39 cellular contexts compared by ENCODE assay signal in genomic region chr22:19553201-19553600, GRCh38. TPM values are rescaled to one million over a fixed set of nuclear protein-coding genes. Genes with fewer than 3 reads are reported as not detected.
"Had no signal": no experiment of that assay in that cellular context is flagged by ENCODE, and none has a peak within 500 bp of the region (broad histone marks: within the 10 kb centered on the region; RNA-seq: fewer than 3 reads in every experiment).

No MANE protein-coding gene starts in this region.

- H3K27me3 Mint-ChIP-seq: activated naive CD4-positive, alpha-beta T cell treated with anti-CD3 and anti-CD28 coated beads, Interleukin-2, amount 50 U/mL, for 24 hours; activated naive CD8-positive, alpha-beta T cell; activated naive CD8-positive, alpha-beta T cell treated with anti-CD3 and anti-CD28 coated beads for 36 hours; activated T-helper 17 cell treated with anti-CD3 and anti-CD28 coated beads, Interleukin-2, amount 50 U/mL, for 72 hours had no signal

- H3K9me3 ChIP-seq: adrenal gland, ascending aorta, body of pancreas had no signal

- FAIRE-seq: astrocyte, bronchial epithelial cell, colon had no signal

- H3K27ac Mint-ChIP-seq: activated naive CD4-positive, alpha-beta T cell treated with anti-CD3 and anti-CD28 coated beads for 36 hours; activated naive CD4-positive, alpha-beta T cell treated with anti-CD3 and anti-CD28 coated beads, Interleukin-2, amount 10 ng/mL, durations not matched to agents 7 days and 5 days; activated naive CD4-positive, alpha-beta T cell treated with anti-CD3 and anti-CD28 coated beads, Interleukin-2, amount 50 U/mL, for 24 hours; activated naive CD4-positive, alpha-beta T cell treated with anti-CD3 and anti-CD28 coated beads, Interleukin-2, amount 50 U/mL, for 72 hours; activated naive CD8-positive, alpha-beta T cell; activated naive CD8-positive, alpha-beta T cell treated with anti-CD3 and anti-CD28 coated beads for 36 hours; activated naive CD8-positive, alpha-beta T cell treated with anti-CD3 and anti-CD28 coated beads, Interleukin-2, amount 10 ng/mL, durations not matched to agents 7 days and 5 days; activated naive CD8-positive, alpha-beta T cell treated with anti-CD3 and anti-CD28 coated beads, Interleukin-2, amount 50 U/mL, for 24 hours; activated T-cell treated with anti-CD3 and anti-CD28 coated beads, Interleukin-2, amount 50 U/mL, for 72 hours; activated T-helper 1 cell treated with anti-CD3 and anti-CD28 coated beads, Interleukin-12 subunit alpha, Interleukin-12 subunit beta, Interleukin-2, Interleukin-4 antibody, amounts not matched to agents 30 ng/mL and 10 ng/mL and 1 ng/mL, durations not matched to agents 14 hours and 24 hours and 36 hours; activated T-helper 17 cell treated with anti-CD3 and anti-CD28 coated beads, Interleukin-2, amount 50 U/mL, for 72 hours; activated T-helper 2 cell treated with anti-CD3 and anti-CD28 coated beads, Interferon-gamma antibody, Interleukin-2, Interleukin-4, amounts not matched to agents 10 μg/mL and 5 μg/mL and 100 μg/mL, durations not matched to agents 14 hours and 24 hours and 36 hours; brain had no signal

- H3K4me3 Mint-ChIP-seq: activated naive CD4-positive, alpha-beta T cell treated with anti-CD3 and anti-CD28 coated beads for 36 hours; activated naive CD4-positive, alpha-beta T cell treated with anti-CD3 and anti-CD28 coated beads, Interleukin-2, amount 10 ng/mL, durations not matched to agents 7 days and 5 days; activated naive CD4-positive, alpha-beta T cell treated with anti-CD3 and anti-CD28 coated beads, Interleukin-2, amount 50 U/mL, for 24 hours; activated naive CD8-positive, alpha-beta T cell; activated naive CD8-positive, alpha-beta T cell treated with anti-CD3 and anti-CD28 coated beads for 36 hours; activated naive CD8-positive, alpha-beta T cell treated with anti-CD3 and anti-CD28 coated beads, Interleukin-2, amount 10 ng/mL, durations not matched to agents 7 days and 5 days; activated naive CD8-positive, alpha-beta T cell treated with anti-CD3 and anti-CD28 coated beads, Interleukin-2, amount 50 U/mL, for 24 hours; activated T-cell treated with anti-CD3 and anti-CD28 coated beads, Interleukin-2, amount 50 U/mL, for 4 hours; activated T-cell treated with anti-CD3 and anti-CD28 coated beads, Interleukin-2, amount 50 U/mL, for 72 hours; activated T-helper 1 cell treated with anti-CD3 and anti-CD28 coated beads, Interleukin-12 subunit alpha, Interleukin-12 subunit beta, Interleukin-2, Interleukin-4 antibody, amounts not matched to agents 30 ng/mL and 10 ng/mL and 1 ng/mL, durations not matched to agents 14 hours and 24 hours and 36 hours; activated T-helper 17 cell treated with anti-CD3 and anti-CD28 coated beads, Interleukin-2, amount 50 U/mL, for 72 hours; brain; central memory CD8-positive, alpha-beta T cell had no signal

- H3K36me3 Mint-ChIP-seq: activated naive CD4-positive, alpha-beta T cell treated with anti-CD3 and anti-CD28 coated beads, Interleukin-2, amount 10 ng/mL, durations not matched to agents 7 days and 5 days; activated naive CD4-positive, alpha-beta T cell treated with anti-CD3 and anti-CD28 coated beads, Interleukin-2, amount 50 U/mL, for 24 hours; activated naive CD4-positive, alpha-beta T cell treated with anti-CD3 and anti-CD28 coated beads, Interleukin-2, amount 50 U/mL, for 72 hours; activated naive CD8-positive, alpha-beta T cell treated with anti-CD3 and anti-CD28 coated beads for 36 hours; activated naive CD8-positive, alpha-beta T cell treated with anti-CD3 and anti-CD28 coated beads, Interleukin-2, amount 10 ng/mL, durations not matched to agents 7 days and 5 days; brain had no signal

- DNase-seq: activated effector memory CD4-positive, alpha-beta T cell treated with Interleukin-2 at 50 U/mL for 16 hours; activated gamma-delta T cell; activated gamma-delta T cell treated with Interleukin-2 at 50 U/mL for 16 hours; activated naive CD4-positive, alpha-beta T cell; activated naive CD4-positive, alpha-beta T cell treated with anti-CD3 and anti-CD28 coated beads for 36 hours; activated naive CD4-positive, alpha-beta T cell treated with anti-CD3 and anti-CD28 coated beads, Interleukin-2, amount 10 ng/mL, durations not matched to agents 7 days and 5 days; activated naive CD4-positive, alpha-beta T cell treated with anti-CD3 and anti-CD28 coated beads, Interleukin-2, amount 50 U/mL, for 16 hours; activated naive CD4-positive, alpha-beta T cell treated with Interleukin-2 at 50 U/mL for 16 hours; activated naive CD8-positive, alpha-beta T cell treated with anti-CD3 and anti-CD28 coated beads for 36 hours; activated naive CD8-positive, alpha-beta T cell treated with anti-CD3 and anti-CD28 coated beads, Interleukin-2, amount 10 ng/mL, durations not matched to agents 7 days and 5 days; activated naive CD8-positive, alpha-beta T cell treated with anti-CD3 and anti-CD28 coated beads, Interleukin-2, amount 50 U/mL, for 24 hours; activated T-cell treated with anti-CD3 and anti-CD28 coated beads, Interleukin-2, amount 50 U/mL, for 4 hours; activated T-cell treated with anti-CD3 and anti-CD28 coated beads, Interleukin-2, amount 50 U/mL, for 48 hours; activated T-cell treated with anti-CD3 and anti-CD28 coated beads, Interleukin-2, amount 50 U/mL, for 72 hours; adrenal gland; amniotic stem cell; amygdala; anterior cingulate cortex; aorta; body of pancreas; brain microvascular endothelial cell; caudate nucleus; central memory CD4-positive, alpha-beta T cell; cerebellar nuclear complex had no signal

- H3K9me3 Mint-ChIP-seq: activated naive CD4-positive, alpha-beta T cell treated with anti-CD3 and anti-CD28 coated beads, Interleukin-2, amount 10 ng/mL, durations not matched to agents 7 days and 5 days; activated naive CD4-positive, alpha-beta T cell treated with anti-CD3 and anti-CD28 coated beads, Interleukin-2, amount 50 U/mL, for 24 hours; activated naive CD4-positive, alpha-beta T cell treated with anti-CD3 and anti-CD28 coated beads, Interleukin-2, amount 50 U/mL, for 72 hours; activated naive CD8-positive, alpha-beta T cell treated with anti-CD3 and anti-CD28 coated beads for 36 hours; activated naive CD8-positive, alpha-beta T cell treated with anti-CD3 and anti-CD28 coated beads, Interleukin-2, amount 50 U/mL, for 24 hours; activated T-cell treated with anti-CD3 and anti-CD28 coated beads, Interleukin-2, amount 50 U/mL, for 4 hours; activated T-helper 1 cell treated with anti-CD3 and anti-CD28 coated beads, Interleukin-12 subunit alpha, Interleukin-12 subunit beta, Interleukin-2, Interleukin-4 antibody, amounts not matched to agents 30 ng/mL and 10 ng/mL and 1 ng/mL, durations not matched to agents 14 hours and 24 hours and 36 hours; activated T-helper 17 cell treated with anti-CD3 and anti-CD28 coated beads, Interleukin-2, amount 50 U/mL, for 72 hours; central memory CD8-positive, alpha-beta T cell had no signal

- H3K27me3 ChIP-seq: adrenal gland, ascending aorta, body of pancreas, brain microvascular endothelial cell, breast epithelium, cardiac muscle cell had no signal

- H3K4me1 ChIP-seq: adrenal gland, ascending aorta, body of pancreas, breast epithelium had no signal

- ATAC-seq: activated naive CD4-positive, alpha-beta T cell treated with anti-CD3 and anti-CD28 coated beads, Interleukin-2, amount 50 U/mL, for 72 hours; activated naive CD8-positive, alpha-beta T cell treated with anti-CD3 and anti-CD28 coated beads, Interleukin-2, amount 50 U/mL, for 24 hours; activated T-cell treated with anti-CD3 and anti-CD28 coated beads, Interleukin-2, amount 50 U/mL, for 4 hours; activated T-cell treated with anti-CD3 and anti-CD28 coated beads, Interleukin-2, amount 50 U/mL, for 72 hours; activated T-helper 17 cell treated with anti-CD3 and anti-CD28 coated beads, Interleukin-2, amount 50 U/mL, for 72 hours; body of pancreas had no signal

- H3K4me1 Mint-ChIP-seq: activated naive CD4-positive, alpha-beta T cell treated with anti-CD3 and anti-CD28 coated beads, Interleukin-2, amount 10 ng/mL, durations not matched to agents 7 days and 5 days; activated naive CD4-positive, alpha-beta T cell treated with anti-CD3 and anti-CD28 coated beads, Interleukin-2, amount 50 U/mL, for 24 hours; activated naive CD8-positive, alpha-beta T cell treated with anti-CD3 and anti-CD28 coated beads for 36 hours; activated naive CD8-positive, alpha-beta T cell treated with anti-CD3 and anti-CD28 coated beads, Interleukin-2, amount 10 ng/mL, durations not matched to agents 7 days and 5 days; activated naive CD8-positive, alpha-beta T cell treated with anti-CD3 and anti-CD28 coated beads, Interleukin-2, amount 50 U/mL, for 24 hours; activated T-helper 17 cell treated with anti-CD3 and anti-CD28 coated beads, Interleukin-2, amount 50 U/mL, for 72 hours; brain; central memory CD8-positive, alpha-beta T cell had no signal

- H3K27ac ChIP-seq: adrenal gland, ascending aorta, body of pancreas, brain microvascular endothelial cell, breast epithelium, cardiac muscle cell had no signal

- H3K36me3 ChIP-seq: adrenal gland, ascending aorta, brain microvascular endothelial cell, breast epithelium, cardiac muscle cell had no signal

- H3K4me3 ChIP-seq: adrenal gland, ascending aorta, body of pancreas, breast epithelium, cardiac muscle cell had no signal

RNA-seq across cellular contexts. Expression of gene CLDN5, which starts 29.0 kb away (rescaled TPM):
- total RNA-seq: activated naive CD4-positive, alpha-beta T cell treated with anti-CD3 and anti-CD28 coated beads, Interleukin-2, amount 50 U/mL, for 72 hours; activated naive CD8-positive, alpha-beta T cell treated with anti-CD3 and anti-CD28 coated beads for 36 hours; activated naive CD8-positive, alpha-beta T cell treated with anti-CD3 and anti-CD28 coated beads, Interleukin-2, amount 10 ng/mL, durations not matched to agents 7 days and 5 days; astrocyte; chondrocyte had no signal
